In genomic region chr14:104844306-104845032, GRCh38 we compare ENCODE assay signal across 1 cellular context.
TF ChIP-seq lines count a peak whose summit lies in the region.

No MANE protein-coding gene starts in this region.

TF ChIP-seq in WTC11, 78 proteins besides CTCF, POLR2A, EP300 and RAD21 (continued from another document):
- TF ChIP-seq ATF2 (CRISPR knock-in tag; IDR thresholded peaks at IDR 0.05; ENCODE audit: borderline replicate concordance, low read depth) (no peak), PREB (CRISPR knock-in tag; IDR thresholded peaks at IDR 0.05; ENCODE audit: borderline replicate concordance) (no peak), STAT6 (CRISPR knock-in tag; conservative IDR thresholded peaks at IDR 0.05; ENCODE audit: low read depth) (no peak), AR (CRISPR knock-in tag; IDR thresholded peaks at IDR 0.05) (no peak), ATF6 (CRISPR knock-in tag; IDR thresholded peaks at IDR 0.05) (no peak), SOX15 (CRISPR knock-in tag; IDR thresholded peaks at IDR 0.05) (no peak), AFF4 (CRISPR knock-in tag; IDR thresholded peaks at IDR 0.05; ENCODE audit: borderline replicate concordance) (no peak), CREM (CRISPR knock-in tag; IDR thresholded peaks at IDR 0.05) (0 out of 2 replicates have a peak, but pooled peaks have one; percentile 65), ZNF423 (CRISPR knock-in tag; IDR thresholded peaks at IDR 0.05) (no peak)
